8 cellular contexts compared by ENCODE assay signal in genomic region chr9:126397056-126397455, GRCh38.
DNase-seq lines count a peak whose midpoint lies in the region; ATAC-seq lines count a peak whose summit lies in the region.
"Had no signal": no experiment of that assay in that cellular context is flagged by ENCODE, and none has a peak within 500 bp of the region (broad histone marks: within the 10 kb centered on the region; RNA-seq: fewer than 3 reads in every experiment).

No MANE protein-coding gene starts in this region.

- no peak overlapping the region for H2BK5ac ChIP-seq in mesendoderm (ENCODE audit: low read length)

- CTCF ChIA-PET in activated CD4-positive, alpha-beta memory T cell treated with anti-CD3 and anti-CD28 coated beads, Interleukin-2, amount 10 ng/mL, durations not matched to agents 7 days and 5 days (lab: Charles Lee), result interaction anchor here (1.0 to 6.9 kb wide), 12 partner anchors 11 to 94 kb away, joined by 3 to 57 read pairs (median 4); no protein-coding TSS in a partner anchor

- peaks cover 3% of the 10 kb centered on the region for H3K27me3 Mint-ChIP-seq in activated CD4-positive, alpha-beta memory T cell treated with anti-CD3 and anti-CD28 coated beads, Interleukin-2, amount 10 ng/mL, durations not matched to agents 7 days and 5 days
- H3K27me3 Mint-ChIP-seq: activated naive CD4-positive, alpha-beta T cell treated with anti-CD3 and anti-CD28 coated beads, Interleukin-2, amount 50 U/mL, for 24 hours had no signal

- no peak overlapping the region for H3K18ac ChIP-seq in mesendoderm (ENCODE audit: low read length)

- no peaks in the 10 kb centered on the region for H3K4me1 ChIP-seq in mesendoderm (ENCODE audit: control insufficient read depth, low read depth, low read length)

- no peak overlapping the region for H3K9ac ChIP-seq in mesendoderm (ENCODE audit: low read length)

- no peaks in the 10 kb centered on the region for H3K27me3 ChIP-seq in mesendoderm (ENCODE audit: insufficient read depth, low read length, poor library complexity)

- no peak overlapping the region for H3K4me2 ChIP-seq in mesendoderm (ENCODE audit: low read length)

- no peaks in the 10 kb centered on the region for H3K36me3 Mint-ChIP-seq in activated CD4-positive, alpha-beta memory T cell treated with anti-CD3 and anti-CD28 coated beads, Interleukin-2, amount 10 ng/mL, durations not matched to agents 7 days and 5 days (ENCODE audit: low read depth)

- H2BK15ac ChIP-seq in mesendoderm (replicated peaks; ENCODE audit: low read depth), result no peak overlapping the region

- no CpG with 5 or more reads among the region's 5 CpGs for WGBS in mesendoderm (ENCODE audit: extremely low coverage, insufficient coverage, low lambda C conversion rate)

- H3K36me3 ChIP-seq in mesendoderm (ENCODE audit: control insufficient read depth, insufficient read depth, low read length), result no peaks in the 10 kb centered on the region

- H3K27ac ChIP-seq in mesendoderm (ENCODE audit: low read depth, low read length), result no peak overlapping the region

- no peaks in the 10 kb centered on the region for H3K9me3 Mint-ChIP-seq in activated CD4-positive, alpha-beta memory T cell treated with anti-CD3 and anti-CD28 coated beads, Interleukin-2, amount 10 ng/mL, durations not matched to agents 7 days and 5 days
- H3K9me3 Mint-ChIP-seq: activated naive CD4-positive, alpha-beta T cell treated with anti-CD3 and anti-CD28 coated beads, Interleukin-2, amount 50 U/mL, for 24 hours had no signal

- no peak overlapping the region for H2AK5ac ChIP-seq in mesendoderm (ENCODE audit: low read length)

- H3K79me2 ChIP-seq in mesendoderm (ENCODE audit: control insufficient read depth, insufficient read depth, low read length), result no peaks in the 10 kb centered on the region

- no peak overlapping the region for H3K56ac ChIP-seq in mesendoderm (ENCODE audit: low read length)

- H3K27ac Mint-ChIP-seq in activated CD4-positive, alpha-beta memory T cell treated with anti-CD3 and anti-CD28 coated beads, Interleukin-2, amount 10 ng/mL, durations not matched to agents 7 days and 5 days, result peak overlapping the region; percentile 40
- H3K27ac Mint-ChIP-seq: activated naive CD4-positive, alpha-beta T cell treated with anti-CD3 and anti-CD28 coated beads, Interleukin-2, amount 50 U/mL, for 24 hours had no signal

- H2BK120ac ChIP-seq in mesendoderm (ENCODE audit: low read depth, low read length), result no peak overlapping the region

- no peak overlapping the region for H3K23ac ChIP-seq in mesendoderm (ENCODE audit: low read length)

- H3K4me3 Mint-ChIP-seq in activated CD4-positive, alpha-beta memory T cell treated with anti-CD3 and anti-CD28 coated beads, Interleukin-2, amount 10 ng/mL, durations not matched to agents 7 days and 5 days, result no peak overlapping the region
- H3K4me3 Mint-ChIP-seq: activated naive CD4-positive, alpha-beta T cell treated with anti-CD3 and anti-CD28 coated beads, Interleukin-2, amount 50 U/mL, for 24 hours had no signal

- H4K5ac ChIP-seq in mesendoderm (ENCODE audit: low read length), result no peak overlapping the region

- no peaks in the 10 kb centered on the region for H3K79me1 ChIP-seq in mesendoderm (ENCODE audit: low read length)

- H3K4ac ChIP-seq in mesendoderm (ENCODE audit: low read depth, low read length), result no peak overlapping the region

- H4K8ac ChIP-seq in mesendoderm (ENCODE audit: low read depth, low read length), result no peak overlapping the region

- no peak overlapping the region for H3K4me3 ChIP-seq in mesendoderm (ENCODE audit: low read length)

- peaks cover 66% of the 10 kb centered on the region for H3K4me1 Mint-ChIP-seq in activated CD4-positive, alpha-beta memory T cell treated with anti-CD3 and anti-CD28 coated beads, Interleukin-2, amount 10 ng/mL, durations not matched to agents 7 days and 5 days

- POLR2A ChIA-PET in activated CD4-positive, alpha-beta memory T cell treated with anti-CD3 and anti-CD28 coated beads, Interleukin-2, amount 10 ng/mL, durations not matched to agents 7 days and 5 days (lab: Charles Lee), result interaction anchor here (1.0 to 2.6 kb wide), 4 partner anchors 14 to 94 kb away, joined by 3 to 8 read pairs (median 4); no protein-coding TSS in a partner anchor

- DNase-seq in activated CD4-positive, alpha-beta memory T cell treated with anti-CD3 and anti-CD28 coated beads, Interleukin-2, amount 10 ng/mL, durations not matched to agents 7 days and 5 days, result peak; percentile 79
- DNase-seq in mesendoderm, result peak; percentile 32
- no peak for DNase-seq in NCI-H146 (lab: John Stamatoyannopoulos, UW)
- DNase-seq in GOT3 (lab: John Stamatoyannopoulos, UW), result no peak
- no peak for DNase-seq in NCI-H82 treated with DMSO at 0.1 percent for 48 hours (lab: John Stamatoyannopoulos, UW; ENCODE audit: unreplicated experiment)

- peak; percentile 73 for ATAC-seq in GM19438 (IDR thresholded peaks at IDR 0.05; ENCODE audit: low read depth, unreplicated experiment)
- ATAC-seq in HG03354 (IDR thresholded peaks at IDR 0.05; ENCODE audit: poor library complexity, severe bottlenecking, unreplicated experiment), result peak; percentile 93

Comparison
In these comparisons a context has a peak if more than half of its experiments do, and no peak if none do; other contexts are left out.
1. DNase-seq: peak in activated CD4-positive, alpha-beta memory T cell treated with anti-CD3 and anti-CD28 coated beads, Interleukin-2, amount 10 ng/mL, durations not matched to agents 7 days and 5 days (single experiment) and mesendoderm (single experiment); none in NCI-H146 (single experiment), GOT3 (single experiment) and NCI-H82 treated with DMSO at 0.1 percent for 48 hours (single experiment).